In genomic region chr11:118961591-118961990, GRCh38 we compare ENCODE assay signal across 1 cellular context.
TF ChIP-seq lines count a peak whose summit lies in the region.

No MANE protein-coding gene starts in this region.

TF ChIP-seq in GM23338, 12 proteins besides CTCF, POLR2A, EP300 and RAD21 (continued from another document):
- TF ChIP-seq REST (IDR thresholded peaks at IDR 0.05; ENCODE audit: unreplicated experiment) (no peak), NANOG (IDR thresholded peaks at IDR 0.05; ENCODE audit: borderline replicate concordance) (no peak), EZH2phosphoT487 (IDR thresholded peaks at IDR 0.05; ENCODE audit: unreplicated experiment) (no peak), POLR2AphosphoS5 (IDR thresholded peaks at IDR 0.05; ENCODE audit: low read depth) (no peak), ZNF462 (CRISPR knock-in tag; IDR thresholded peaks at IDR 0.05) (no peak), JUNB (IDR thresholded peaks at IDR 0.05; ENCODE audit: unreplicated experiment) (no peak), CREB1 (CRISPR knock-in tag; IDR thresholded peaks at IDR 0.05; ENCODE audit: low read depth) (no peak), ZNF114 (CRISPR knock-in tag; IDR thresholded peaks at IDR 0.05) (no peak)
